8 cellular contexts compared by ENCODE assay signal in genomic region chrX:155767101-155767878, GRCh38.
DNase-seq lines count a peak whose midpoint lies in the region; ATAC-seq, FAIRE-seq and TF ChIP-seq lines count a peak whose summit lies in the region.

No MANE protein-coding gene starts in this region.

- H3K4me3 Mint-ChIP-seq in activated CD4-positive, alpha-beta T cell treated with anti-CD3 and anti-CD28 coated beads for 36 hours, result peak overlapping the region; percentile 74
- H3K4me3 Mint-ChIP-seq in activated naive CD8-positive, alpha-beta T cell treated with anti-CD3 and anti-CD28 coated beads for 36 hours, result peak overlapping the region; percentile 72

- H3K27ac Mint-ChIP-seq in activated CD4-positive, alpha-beta T cell treated with anti-CD3 and anti-CD28 coated beads for 36 hours, result peak overlapping the region; percentile 16
- H3K27ac Mint-ChIP-seq in activated naive CD8-positive, alpha-beta T cell treated with anti-CD3 and anti-CD28 coated beads for 36 hours, result peak overlapping the region; percentile 57

- intact Hi-C loops in activated CD4-positive, alpha-beta T cell treated with anti-CD3 and anti-CD28 coated beads for 36 hours (cut with DNase I, micrococcal nuclease), result no loop called here
- intact Hi-C loops in pancreas (cut with DNase I), result no loop called here

- H3K36me3 Mint-ChIP-seq in activated CD4-positive, alpha-beta T cell treated with anti-CD3 and anti-CD28 coated beads for 36 hours (ENCODE audit: low read depth), result no peaks in the 10 kb centered on the region
- H3K36me3 Mint-ChIP-seq in activated naive CD8-positive, alpha-beta T cell treated with anti-CD3 and anti-CD28 coated beads for 36 hours, result no peaks in the 10 kb centered on the region

- H3K36me3 ChIP-seq in cardiac muscle cell, result no peaks in the 10 kb centered on the region
- H3K36me3 ChIP-seq in pancreas, result no peaks in the 10 kb centered on the region

- H3K9me3 ChIP-seq in cardiac muscle cell (ENCODE audit: low read depth) (no peaks in the 10 kb centered on the region), pancreas (no peaks in the 10 kb centered on the region)

- no peak for FAIRE-seq in pancreas (lab: Jason Lieb, UNC)

- peak; percentile 45 for DNase-seq in activated CD4-positive, alpha-beta T cell treated with anti-CD3 and anti-CD28 coated beads for 36 hours
- DNase-seq in activated CD4-positive, alpha-beta T cell treated with anti-CD3 and anti-CD28 coated beads for 1 hour, result no peak
- DNase-seq in NCI-H748 (lab: John Stamatoyannopoulos, UW; ENCODE audit: unreplicated experiment), result peak; percentile 73
- peak; percentile 5 for DNase-seq in activated naive CD8-positive, alpha-beta T cell treated with anti-CD3 and anti-CD28 coated beads for 36 hours
- DNase-seq in cardiac muscle cell (ENCODE audit: low read depth in 1 of 2, low spot score in 1 of 2), result peak; percentile 39 to 87
- DNase-seq in pancreas, result peak in 4 of 6 donors; percentile 22 to 58 (median 34)
- no peak for DNase-seq in NCI-H1694 treated with DMSO at 0.1 percent for 48 hours (lab: John Stamatoyannopoulos, UW)
- DNase-seq in GM10248 (ENCODE audit: extremely low spot score), result no peak

- 15 to 17% methylated on average over 17 of the region's 18 CpGs for WGBS in pancreas, 2 donors

- H3K27me3 ChIP-seq in cardiac muscle cell, result no peaks in the 10 kb centered on the region
- H3K27me3 ChIP-seq in pancreas, result no peaks in the 10 kb centered on the region

- H3K4me1 ChIP-seq in cardiac muscle cell (ENCODE audit: low read depth), result peaks cover 5% of the 10 kb centered on the region
- no peaks in the 10 kb centered on the region for H3K4me1 ChIP-seq in pancreas

- POLR2A ChIA-PET in activated CD4-positive, alpha-beta T cell treated with anti-CD3 and anti-CD28 coated beads for 36 hours (lab: Charles Lee), result no interaction called here
- POLR2A ChIA-PET in GM10248 (lab: Yijun Ruan, JAX), result no interaction called here

- TF ChIP-seq CTCF in cardiac muscle cell (IDR thresholded peaks at IDR 0.05; ENCODE audit: low read depth, low read length) (no peak), pancreas (IDR thresholded peaks at IDR 0.05) (no peak), GM10248 (IDR thresholded peaks at IDR 0.05; ENCODE audit: control extremely low read depth, extremely low read depth, low read depth, missing control alignments) (no peak)

- CTCF ChIA-PET in activated CD4-positive, alpha-beta T cell treated with anti-CD3 and anti-CD28 coated beads for 36 hours (lab: Charles Lee), result no interaction called here
- CTCF ChIA-PET in GM10248 (lab: Yijun Ruan, JAX), result no interaction called here

- ATAC-seq in activated CD4-positive, alpha-beta T cell treated with anti-CD3 and anti-CD28 coated beads for 36 hours, result peak; percentile 72
- peak; percentile 67 to 94 (median 88) for ATAC-seq in pancreas

- H3K4me3 ChIP-seq in cardiac muscle cell, result peak overlapping the region; percentile 28
- peak overlapping the region in 2 of 4 donors; percentile 15 to 43 for H3K4me3 ChIP-seq in pancreas

- H3K27me3 Mint-ChIP-seq in activated CD4-positive, alpha-beta T cell treated with anti-CD3 and anti-CD28 coated beads for 36 hours, result no peaks in the 10 kb centered on the region
- no peaks in the 10 kb centered on the region for H3K27me3 Mint-ChIP-seq in activated naive CD8-positive, alpha-beta T cell treated with anti-CD3 and anti-CD28 coated beads for 36 hours

- H3K4me1 Mint-ChIP-seq in activated CD4-positive, alpha-beta T cell treated with anti-CD3 and anti-CD28 coated beads for 36 hours, result peaks cover 6% of the 10 kb centered on the region
- H3K4me1 Mint-ChIP-seq in activated naive CD8-positive, alpha-beta T cell treated with anti-CD3 and anti-CD28 coated beads for 36 hours, result peaks cover 2% of the 10 kb centered on the region

- H3K9me3 Mint-ChIP-seq in activated CD4-positive, alpha-beta T cell treated with anti-CD3 and anti-CD28 coated beads for 36 hours (ENCODE audit: low read depth), result peaks cover 1% of the 10 kb centered on the region
- H3K9me3 Mint-ChIP-seq in activated naive CD8-positive, alpha-beta T cell treated with anti-CD3 and anti-CD28 coated beads for 36 hours, result peaks cover 2% of the 10 kb centered on the region

- H3K27ac ChIP-seq in cardiac muscle cell (no peak overlapping the region), pancreas (no peak overlapping the region)

Comparison
In these comparisons a context has a peak if more than half of its experiments do, and no peak if none do; other contexts are left out.
1. DNase-seq: peak in activated CD4-positive, alpha-beta T cell treated with anti-CD3 and anti-CD28 coated beads for 36 hours (single experiment), NCI-H748 (single experiment), activated naive CD8-positive, alpha-beta T cell treated with anti-CD3 and anti-CD28 coated beads for 36 hours (single experiment), cardiac muscle cell (2 of 2) and pancreas (4 of 6); none in activated CD4-positive, alpha-beta T cell treated with anti-CD3 and anti-CD28 coated beads for 1 hour (single experiment), NCI-H1694 treated with DMSO at 0.1 percent for 48 hours (single experiment) and GM10248 (single experiment).